ENCODE assay signal across 9 cellular contexts in genomic region chr12:7806863-7807487, GRCh38. TPM values are rescaled to one million over a fixed set of nuclear protein-coding genes. Genes with fewer than 3 reads are reported as not detected.
A peak's percentile ranks its signal among the peaks of the same experiment; 100 is the strongest.
DNase-seq lines count a peak whose midpoint lies in the region; ATAC-seq and TF ChIP-seq lines count a peak whose summit lies in the region.
"Had no signal": no experiment of that assay in that cellular context is flagged by ENCODE, and none has a peak within 500 bp of the region (broad histone marks: within the 10 kb centered on the region; RNA-seq: fewer than 3 reads in every experiment).

No MANE protein-coding gene starts in this region.

- ATAC-seq in HG03439 (IDR thresholded peaks at IDR 0.05; ENCODE audit: unreplicated experiment) (peak; percentile 58), GM18505 (IDR thresholded peaks at IDR 0.05; ENCODE audit: unreplicated experiment) (no peak)

- H3K27me3 ChIP-seq in Peyer's patch (no peaks in the 10 kb centered on the region), suprapubic skin (no peaks in the 10 kb centered on the region)

- H3K4me3 ChIP-seq in Peyer's patch = no peak overlapping the region
- H3K4me3 ChIP-seq in suprapubic skin = no peak overlapping the region

- no peak overlapping the region for H3K27ac ChIP-seq in Peyer's patch
- no peak overlapping the region for H3K27ac ChIP-seq in suprapubic skin

- H3K27ac Mint-ChIP-seq in activated T-helper 1 cell treated with anti-CD3 and anti-CD28 coated beads, Interleukin-12 subunit alpha, Interleukin-12 subunit beta, Interleukin-2, Interleukin-4 antibody, amounts not matched to agents 30 ng/mL and 10 ng/mL and 1 ng/mL, durations not matched to agents 14 hours and 24 hours and 36 hours = no peak overlapping the region
- H3K27ac Mint-ChIP-seq: T-helper 1 cell treated with Interleukin-12 subunit alpha and Interleukin-12 subunit beta and Interleukin-4 antibody, amounts not matched to agents 30 μg/mL and 1 μg/mL, for 36 hours had no signal

- peak; percentile 70 for DNase-seq in CMK (ENCODE audit: low read depth)
- peak; percentile 31 to 88 (median 63) for DNase-seq in Peyer's patch
- DNase-seq in activated T-helper 1 cell treated with anti-CD3 and anti-CD28 coated beads, Interleukin-12 subunit alpha, Interleukin-12 subunit beta, Interleukin-2, Interleukin-4 antibody, amounts not matched to agents 30 ng/mL and 10 ng/mL and 1 ng/mL, durations not matched to agents 14 hours and 24 hours and 36 hours (ENCODE audit: low spot score) = peak; percentile 18
- DNase-seq in fibroblast of the conjunctiva (ENCODE audit: low read depth) = peak; percentile 45
- peak; percentile 34 for DNase-seq in non-pigmented ciliary epithelial cell (ENCODE audit: low read depth)
- peak in 1 of 2 donors; percentile 61 for DNase-seq in suprapubic skin (ENCODE audit: low spot score in 2 of 2)

- H3K36me3 Mint-ChIP-seq in activated T-helper 1 cell treated with anti-CD3 and anti-CD28 coated beads, Interleukin-12 subunit alpha, Interleukin-12 subunit beta, Interleukin-2, Interleukin-4 antibody, amounts not matched to agents 30 ng/mL and 10 ng/mL and 1 ng/mL, durations not matched to agents 14 hours and 24 hours and 36 hours (ENCODE audit: low read depth) = no peaks in the 10 kb centered on the region

- H3K9me3 ChIP-seq in Peyer's patch (no peaks in the 10 kb centered on the region), suprapubic skin (no peaks in the 10 kb centered on the region)

- TF ChIP-seq CTCF in Peyer's patch (IDR thresholded peaks at IDR 0.05) (peak in 5 of 6 experiments; percentile 46 to 92 (median 89)), suprapubic skin (IDR thresholded peaks at IDR 0.05) (peak; percentile 37 to 81)

- no peak overlapping the region for H3K4me3 Mint-ChIP-seq in activated T-helper 1 cell treated with anti-CD3 and anti-CD28 coated beads, Interleukin-12 subunit alpha, Interleukin-12 subunit beta, Interleukin-2, Interleukin-4 antibody, amounts not matched to agents 30 ng/mL and 10 ng/mL and 1 ng/mL, durations not matched to agents 14 hours and 24 hours and 36 hours
- H3K4me3 Mint-ChIP-seq: T-helper 1 cell treated with Interleukin-12 subunit alpha and Interleukin-12 subunit beta and Interleukin-4 antibody, amounts not matched to agents 30 μg/mL and 1 μg/mL, for 36 hours had no signal

- intact Hi-C loops in activated T-helper 1 cell treated with anti-CD3 and anti-CD28 coated beads, Interleukin-12 subunit alpha, Interleukin-12 subunit beta, Interleukin-2, Interleukin-4 antibody, amounts not matched to agents 30 ng/mL and 10 ng/mL and 1 ng/mL, durations not matched to agents 14 hours and 24 hours and 36 hours (cut with micrococcal nuclease) = loop anchor here (1.0 to 2.0 kb wide), 2 partner anchors 164 to 587 kb away; no protein-coding TSS in a partner anchor

- TF ChIP-seq EP300 in suprapubic skin (IDR thresholded peaks at IDR 0.05) = no peak

- H3K4me1 ChIP-seq in Peyer's patch (no peaks in the 10 kb centered on the region), suprapubic skin (no peaks in the 10 kb centered on the region)

- 9% methylated on average over 2 of the region's 2 CpGs for WGBS in suprapubic skin

- H3K4me1 Mint-ChIP-seq in activated T-helper 1 cell treated with anti-CD3 and anti-CD28 coated beads, Interleukin-12 subunit alpha, Interleukin-12 subunit beta, Interleukin-2, Interleukin-4 antibody, amounts not matched to agents 30 ng/mL and 10 ng/mL and 1 ng/mL, durations not matched to agents 14 hours and 24 hours and 36 hours (ENCODE audit: low read depth) = no peaks in the 10 kb centered on the region

- TF ChIP-seq POLR2A in Peyer's patch (IDR thresholded peaks at IDR 0.05) (no peak), suprapubic skin (IDR thresholded peaks at IDR 0.05) (no peak), GM18505 (IDR thresholded peaks at IDR 0.05; ENCODE audit: borderline replicate concordance, extremely low read depth, insufficient read depth, insufficient read length) (no peak)

- H3K27me3 Mint-ChIP-seq in activated T-helper 1 cell treated with anti-CD3 and anti-CD28 coated beads, Interleukin-12 subunit alpha, Interleukin-12 subunit beta, Interleukin-2, Interleukin-4 antibody, amounts not matched to agents 30 ng/mL and 10 ng/mL and 1 ng/mL, durations not matched to agents 14 hours and 24 hours and 36 hours (ENCODE audit: insufficient read depth) = peaks cover 4% of the 10 kb centered on the region

- H3K9me3 Mint-ChIP-seq in activated T-helper 1 cell treated with anti-CD3 and anti-CD28 coated beads, Interleukin-12 subunit alpha, Interleukin-12 subunit beta, Interleukin-2, Interleukin-4 antibody, amounts not matched to agents 30 ng/mL and 10 ng/mL and 1 ng/mL, durations not matched to agents 14 hours and 24 hours and 36 hours = no peaks in the 10 kb centered on the region
- H3K9me3 Mint-ChIP-seq: T-helper 1 cell treated with Interleukin-12 subunit alpha and Interleukin-12 subunit beta and Interleukin-4 antibody, amounts not matched to agents 30 μg/mL and 1 μg/mL, for 36 hours had no signal

- H3K36me3 ChIP-seq in Peyer's patch (no peaks in the 10 kb centered on the region), suprapubic skin (no peaks in the 10 kb centered on the region)

RNA-seq across cellular contexts. Expression of gene NANOG, which starts 17.8 kb away (rescaled TPM):
- total RNA-seq in Peyer's patch (not detected), suprapubic skin (1 to 10 TPM in 1 of 4 donors, under 1 TPM in 1, not detected in 2; 0.16 to 1.5 TPM)
- total RNA-seq in activated T-helper 1 cell treated with anti-CD3 and anti-CD28 coated beads, Interleukin-12 subunit alpha, Interleukin-12 subunit beta, Interleukin-2, Interleukin-4 antibody, amounts not matched to agents 30 ng/mL and 10 ng/mL and 1 ng/mL, durations not matched to agents 14 hours and 24 hours and 36 hours = not detected in 2 replicates

RNA-seq across cellular contexts. Expression of gene NANOGNB, which starts 42.0 kb away (rescaled TPM):
- total RNA-seq in Peyer's patch (not detected), suprapubic skin (not detected)
- total RNA-seq in activated T-helper 1 cell treated with anti-CD3 and anti-CD28 coated beads, Interleukin-12 subunit alpha, Interleukin-12 subunit beta, Interleukin-2, Interleukin-4 antibody, amounts not matched to agents 30 ng/mL and 10 ng/mL and 1 ng/mL, durations not matched to agents 14 hours and 24 hours and 36 hours = not detected in 2 replicates

RNA-seq across cellular contexts. Expression of gene CLEC4C, which starts 59.8 kb away (rescaled TPM):
- total RNA-seq in Peyer's patch (not detected), suprapubic skin (not detected)
- not detected in 2 replicates for total RNA-seq in activated T-helper 1 cell treated with anti-CD3 and anti-CD28 coated beads, Interleukin-12 subunit alpha, Interleukin-12 subunit beta, Interleukin-2, Interleukin-4 antibody, amounts not matched to agents 30 ng/mL and 10 ng/mL and 1 ng/mL, durations not matched to agents 14 hours and 24 hours and 36 hours
